In the genomic region with DNA sequence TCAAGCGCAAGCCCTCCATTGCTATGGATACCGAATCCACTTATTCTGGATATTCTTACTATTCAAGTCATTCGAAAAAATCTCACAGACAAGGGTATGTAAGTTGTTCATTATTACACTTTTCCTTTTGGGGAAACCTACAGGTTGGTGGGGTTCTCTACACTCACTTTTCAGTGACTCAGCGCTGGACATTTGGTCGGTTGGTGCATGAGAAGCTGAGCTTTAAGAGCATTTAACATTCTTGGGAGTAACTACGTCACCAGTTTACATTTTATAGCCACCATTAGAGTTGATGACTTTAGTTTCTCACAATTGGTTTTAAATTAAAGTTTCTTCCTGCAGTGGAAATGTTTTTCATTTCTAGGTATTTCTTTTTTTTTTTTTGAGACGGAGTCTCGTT, we compare ENCODE assay signal across 24 cellular contexts.
"Had no signal": no experiment of that assay in that cellular context is flagged by ENCODE, and none has a peak within 500 bp of the region (broad histone marks: within the 10 kb centered on the region; RNA-seq: fewer than 3 reads in every experiment).

No MANE protein-coding gene starts in this region.

- H2AFZ ChIP-seq: parathyroid adenoma had no signal

- H3K4me3 Mint-ChIP-seq: activated B cell treated with CpG ODN at 0.5 μM for 24 hours; activated CD8-positive, alpha-beta memory T cell treated with anti-CD3 and anti-CD28 coated beads, Interleukin-2, amount 10 ng/mL, durations not matched to agents 7 days and 5 days; activated CD8-positive, alpha-beta T cell treated with anti-CD3 and anti-CD28 coated beads, Interleukin-2, amount 10 ng/mL, durations not matched to agents 7 days and 5 days; central memory CD8-positive, alpha-beta T cell; naive thymus-derived CD4-positive, alpha-beta T cell; neural crest cell; stimulated activated naive B cell treated with anti-CD40 and anti-IgM and Interleukin-4, amounts not matched to agents 10 μg/mL and 1 μg/mL and 100 μg/mL, for 72 hours; T-helper 2 cell treated with Interferon-gamma antibody and Interleukin-4, amounts not matched to agents 5 μg/mL and 100 μg/mL, for 36 hours had no signal

- H3K27ac ChIP-seq: epithelial cell of prostate, parathyroid adenoma, right atrium auricular region, suprapubic skin, tibial nerve had no signal

- H3K9me3 ChIP-seq: right atrium auricular region, stomach, suprapubic skin, tibial nerve had no signal

- H3K27me3 Mint-ChIP-seq: activated B cell treated with CpG ODN at 0.5 μM for 24 hours; activated CD8-positive, alpha-beta memory T cell treated with anti-CD3 and anti-CD28 coated beads, Interleukin-2, amount 10 ng/mL, durations not matched to agents 7 days and 5 days; central memory CD8-positive, alpha-beta T cell had no signal

- H3K4me1 Mint-ChIP-seq: activated B cell treated with CpG ODN at 0.5 μM for 24 hours had no signal

- H3K9ac ChIP-seq: parathyroid adenoma had no signal

- DNase-seq: activated B cell treated with CpG ODN at 0.5 μM for 24 hours; activated CD8-positive, alpha-beta memory T cell treated with anti-CD3 and anti-CD28 coated beads, Interleukin-2, amount 10 ng/mL, durations not matched to agents 7 days and 5 days; activated CD8-positive, alpha-beta T cell treated with anti-CD3 and anti-CD28 coated beads, Interleukin-2, amount 10 ng/mL, durations not matched to agents 7 days and 5 days; activated T-cell treated with anti-CD3 and anti-CD28 coated beads, Interleukin-2, amount 50 U/mL, for 48 hours; anterior cingulate cortex; dermis blood vessel endothelial cell; effector CD4-positive, alpha-beta T cell; left ventricle myocardium superior; naive thymus-derived CD4-positive, alpha-beta T cell; nucleus accumbens; stimulated activated CD4-positive, alpha-beta T cell treated with anti-CD3 and anti-CD28 coated beads, Interleukin-15, amount 100 ng/mL, for 24 hours; stimulated activated CD4-positive, alpha-beta T cell treated with anti-CD3 and anti-CD28 coated beads, Interleukin-2, amount 100 ng/mL, for 24 hours; stimulated activated naive B cell treated with anti-CD40 and anti-IgM and Interleukin-4, amounts not matched to agents 10 μg/mL and 1 μg/mL and 100 μg/mL, for 72 hours; stomach had no signal

- H3K79me2 ChIP-seq: parathyroid adenoma had no signal

- H3K36me3 Mint-ChIP-seq: activated naive CD4-positive, alpha-beta T cell treated with anti-CD3 and anti-CD28 coated beads, Interleukin-2, amount 50 U/mL, for 72 hours; stimulated activated naive B cell treated with anti-CD40 and anti-IgM and Interleukin-4, amounts not matched to agents 10 μg/mL and 1 μg/mL and 100 μg/mL, for 72 hours had no signal

- H3K27me3 ChIP-seq: right atrium auricular region, stomach, suprapubic skin, tibial nerve had no signal

- ATAC-seq: activated CD8-positive, alpha-beta memory T cell treated with anti-CD3 and anti-CD28 coated beads, Interleukin-2, amount 10 ng/mL, durations not matched to agents 7 days and 5 days; activated CD8-positive, alpha-beta T cell treated with anti-CD3 and anti-CD28 coated beads, Interleukin-2, amount 10 ng/mL, durations not matched to agents 7 days and 5 days; activated naive CD4-positive, alpha-beta T cell treated with anti-CD3 and anti-CD28 coated beads, Interleukin-2, amount 50 U/mL, for 72 hours; left ventricle myocardium superior; naive thymus-derived CD4-positive, alpha-beta T cell; stimulated activated naive B cell treated with anti-CD40 and anti-IgM and Interleukin-4, amounts not matched to agents 10 μg/mL and 1 μg/mL and 100 μg/mL, for 72 hours had no signal

- H3K4me3 ChIP-seq: right atrium auricular region, stomach, suprapubic skin, tibial nerve had no signal

- H3K27ac Mint-ChIP-seq: activated B cell treated with CpG ODN at 0.5 μM for 24 hours; activated CD8-positive, alpha-beta memory T cell treated with anti-CD3 and anti-CD28 coated beads, Interleukin-2, amount 10 ng/mL, durations not matched to agents 7 days and 5 days; activated CD8-positive, alpha-beta T cell treated with anti-CD3 and anti-CD28 coated beads, Interleukin-2, amount 10 ng/mL, durations not matched to agents 7 days and 5 days; activated naive CD4-positive, alpha-beta T cell treated with anti-CD3 and anti-CD28 coated beads, Interleukin-2, amount 50 U/mL, for 72 hours; activated T-helper 2 cell treated with anti-CD3 and anti-CD28 coated beads, Interferon-gamma antibody, Interleukin-2, Interleukin-4, amounts not matched to agents 10 μg/mL and 5 μg/mL and 100 μg/mL, durations not matched to agents 14 hours and 24 hours and 36 hours; naive thymus-derived CD4-positive, alpha-beta T cell; stimulated activated naive B cell treated with anti-CD40 and anti-IgM and Interleukin-4, amounts not matched to agents 10 μg/mL and 1 μg/mL and 100 μg/mL, for 72 hours; T-helper 2 cell treated with Interferon-gamma antibody and Interleukin-4, amounts not matched to agents 5 μg/mL and 100 μg/mL, for 36 hours had no signal
